In genomic region chr9:129008986-129009583, GRCh38 we compare ENCODE assay signal across 21 cellular contexts. TPM values are rescaled to one million over a fixed set of nuclear protein-coding genes. Genes with fewer than 3 reads are reported as not detected.
DNase-seq lines count a peak whose midpoint lies in the region; FAIRE-seq and TF ChIP-seq lines count a peak whose summit lies in the region.
"Had no signal": no experiment of that assay in that cellular context is flagged by ENCODE, and none has a peak within 500 bp of the region (broad histone marks: within the 10 kb centered on the region; RNA-seq: fewer than 3 reads in every experiment).

No MANE protein-coding gene starts in this region.

- H3K4me1 ChIP-seq in BLaER1 (peaks cover 38% of the 10 kb centered on the region), HEK293 (ENCODE audit: control insufficient read depth, insufficient read depth, low read length) (no peaks in the 10 kb centered on the region), hepatocyte (ENCODE audit: insufficient read depth) (no peaks in the 10 kb centered on the region), osteoblast (ENCODE audit: insufficient read depth, low read length) (peaks cover 4% of the 10 kb centered on the region)
- H3K4me1 ChIP-seq: A549, SJSA1 had no signal

- H3K79me2 ChIP-seq in hepatocyte (no peaks in the 10 kb centered on the region), osteoblast (ENCODE audit: insufficient read depth, low read length) (no peaks in the 10 kb centered on the region)

- H2AFZ ChIP-seq in hepatocyte, result no peak overlapping the region
- H2AFZ ChIP-seq in osteoblast (ENCODE audit: low read length), result no peak overlapping the region

- no peaks in the 10 kb centered on the region for H3K4me1 Mint-ChIP-seq in activated naive CD8-positive, alpha-beta T cell treated with anti-CD3 and anti-CD28 coated beads for 36 hours
- H3K4me1 Mint-ChIP-seq: B cell had no signal

- no peaks in the 10 kb centered on the region for H3K9me2 ChIP-seq in hepatocyte (replicated peaks; ENCODE audit: insufficient read depth)

- no peak overlapping the region for H3K4me3 Mint-ChIP-seq in activated naive CD8-positive, alpha-beta T cell treated with anti-CD3 and anti-CD28 coated beads for 36 hours
- H3K4me3 Mint-ChIP-seq: B cell; CD4-positive, CD25-positive, alpha-beta regulatory T cell; H9 had no signal

- H3K4me3 ChIP-seq in BLaER1, result no peak overlapping the region
- no peak overlapping the region for H3K4me3 ChIP-seq in HEK293 (ENCODE audit: low read depth, low read length)
- H3K4me3 ChIP-seq in hepatocyte, result no peak overlapping the region
- H3K4me3 ChIP-seq in osteoblast (ENCODE audit: insufficient read depth, low read length), result no peak overlapping the region
- H3K4me3 ChIP-seq: A549, SJSA1 had no signal

- TF ChIP-seq CTCF in HEK293 (tag by site-specific recombination; IDR thresholded peaks at IDR 0.05), result no peak
- no peak for TF ChIP-seq CTCF in hepatocyte (IDR thresholded peaks at IDR 0.05; ENCODE audit: poor library complexity)
- no peak for TF ChIP-seq CTCF in osteoblast (IDR thresholded peaks at IDR 0.05; ENCODE audit: extremely low read depth, low read depth, low read length)

- H3K9me3 Mint-ChIP-seq in activated naive CD8-positive, alpha-beta T cell treated with anti-CD3 and anti-CD28 coated beads for 36 hours, result no peaks in the 10 kb centered on the region
- H3K9me3 Mint-ChIP-seq: CD4-positive, CD25-positive, alpha-beta regulatory T cell; H9 had no signal

- peaks cover 10% of the 10 kb centered on the region for H3K36me3 Mint-ChIP-seq in activated naive CD8-positive, alpha-beta T cell treated with anti-CD3 and anti-CD28 coated beads for 36 hours

- H3K36me3 ChIP-seq in BLaER1, result peaks cover 99% of the 10 kb centered on the region
- H3K36me3 ChIP-seq in HEK293 (ENCODE audit: control insufficient read depth in 2 of 2, insufficient read depth in 1 of 2, low read length in 2 of 2), result peaks cover under 1 to 87% of the 10 kb centered on the region in 2 experiments; a peak in 2 of 3 replicates
- H3K36me3 ChIP-seq in hepatocyte (replicated peaks; ENCODE audit: insufficient read depth, low read depth), result no peaks in the 10 kb centered on the region
- H3K36me3 ChIP-seq in osteoblast (ENCODE audit: insufficient read depth, low read length), result peaks cover 28% of the 10 kb centered on the region

- POLR2A ChIA-PET in HEK293 (lab: Yijun Ruan, JAX), result interaction anchor here (1.5 kb wide), 1 partner anchor 14 kb away, joined by 3 read pairs; no protein-coding TSS in a partner anchor

- H3K4me2 ChIP-seq in BLaER1 (peak overlapping the region; percentile 25), hepatocyte (no peak overlapping the region), osteoblast (ENCODE audit: insufficient read depth, low read length) (no peak overlapping the region)
- H3K4me2 ChIP-seq: A549 had no signal

- DNase-seq in hepatocyte (ENCODE audit: low spot score) (peak; percentile 3), osteoblast (ENCODE audit: insufficient read length, low spot score, missing footprints) (peak; percentile 82), RCC 7860 (ENCODE audit: low spot score) (no peak), NCI-H2171 treated with DMSO at 0.1 percent for 48 hours (lab: John Stamatoyannopoulos, UW) (no peak)
- DNase-seq in activated naive CD8-positive, alpha-beta T cell treated with anti-CD3 and anti-CD28 coated beads for 36 hours, result no peak
- DNase-seq: CD4-positive, CD25-positive, alpha-beta regulatory T cell; DMS 273 treated with DMSO at 0.1 percent for 48 hours; DND-41; H9; KG1; NCI-H1092 treated with DMSO at 0.1 percent for 48 hours; NCI-H1436 treated with DMSO at 0.1 percent for 48 hours; NCI-H2029; NCI-H524; NCI-H774 had no signal

- H3K27ac ChIP-seq in BLaER1 (no peak overlapping the region), HEK293 (ENCODE audit: extremely low read depth, low read depth, low read length) (no peak overlapping the region), hepatocyte (no peak overlapping the region), osteoblast (ENCODE audit: low read depth, low read length) (no peak overlapping the region)
- H3K27ac ChIP-seq: A549, SJSA1 had no signal

- no peaks in the 10 kb centered on the region for H3K27me3 Mint-ChIP-seq in activated naive CD8-positive, alpha-beta T cell treated with anti-CD3 and anti-CD28 coated beads for 36 hours
- H3K27me3 Mint-ChIP-seq: B cell; CD4-positive, CD25-positive, alpha-beta regulatory T cell had no signal

- no peak overlapping the region for H3K9ac ChIP-seq in BLaER1

- H3K9me3 ChIP-seq in BLaER1 (no peaks in the 10 kb centered on the region), HEK293 (ENCODE audit: control insufficient read depth, insufficient read depth, low read depth, low read length) (no peaks in the 10 kb centered on the region), hepatocyte (ENCODE audit: low read depth) (no peaks in the 10 kb centered on the region), osteoblast (ENCODE audit: low read depth, low read length) (no peaks in the 10 kb centered on the region)
- H3K9me3 ChIP-seq: A549, SJSA1 had no signal

- H3K27ac Mint-ChIP-seq in activated naive CD8-positive, alpha-beta T cell treated with anti-CD3 and anti-CD28 coated beads for 36 hours, result no peak overlapping the region
- H3K27ac Mint-ChIP-seq: B cell; CD4-positive, CD25-positive, alpha-beta regulatory T cell had no signal

- FAIRE-seq in RCC 7860 (lab: Jason Lieb, UNC), result no peak
- FAIRE-seq: A549, GM12891 had no signal

- CTCF ChIA-PET in HEK293 (lab: Yijun Ruan, JAX), result interaction anchor here (0.7 to 2.6 kb wide), 5 partner anchors 19 to 267 kb away, joined by 3 to 17 read pairs (median 9); partner anchors contain the start of genes MIGA2 and SH3GLB2

- H4K20me1 ChIP-seq in BLaER1 (peaks cover 37% of the 10 kb centered on the region; the same call in 1 of the 2 replicates), hepatocyte (ENCODE audit: insufficient read depth, poor library complexity, severe bottlenecking) (no peaks in the 10 kb centered on the region), osteoblast (ENCODE audit: insufficient read depth, low read length) (peaks cover 3% of the 10 kb centered on the region)

- H3K27me3 ChIP-seq in BLaER1, result no peaks in the 10 kb centered on the region
- no peaks in the 10 kb centered on the region for H3K27me3 ChIP-seq in hepatocyte
- H3K27me3 ChIP-seq in osteoblast (ENCODE audit: insufficient read depth, low read length), result no peaks in the 10 kb centered on the region
- H3K27me3 ChIP-seq: SJSA1 had no signal

- WGBS in hepatocyte (ENCODE audit: low lambda C conversion rate, missing lambda C conversion rate), result 91% methylated on average over 8 of the region's 13 CpGs

TF ChIP-seq in HEK293, 187 proteins besides CTCF, POLR2A, EP300 and RAD21:
- TF ChIP-seq ZFP69B (tag by site-specific recombination; IDR thresholded peaks at IDR 0.05), result peak; percentile 81
- TF ChIP-seq ZNF571 (tag by site-specific recombination; IDR thresholded peaks at IDR 0.05), result no peak
- peak; percentile 78 for TF ChIP-seq ZNF692 (tag by site-specific recombination; IDR thresholded peaks at IDR 0.05)

RNA-seq across cellular contexts. Expression of gene SH3GLB2, which starts 19.0 kb away (rescaled TPM):
- total RNA-seq in hepatocyte, result 68.3 and 85.4 TPM in 2 replicates
- polyA plus RNA-seq in hepatocyte, result 124 and 189 TPM in 2 replicates
- 37.3 and 38.6 TPM in 2 replicates for total RNA-seq in osteoblast
- total RNA-seq in activated naive CD8-positive, alpha-beta T cell treated with anti-CD3 and anti-CD28 coated beads for 36 hours, result 10 to 100 TPM; 42.9 to 46.3 TPM

RNA-seq across cellular contexts. Expression of gene MIGA2, which starts 27.3 kb away (rescaled TPM):
- total RNA-seq in hepatocyte (16.8 and 29.5 TPM in 2 replicates), osteoblast (21.2 and 22.4 TPM in 2 replicates)
- polyA plus RNA-seq in hepatocyte, result 23.4 and 33.3 TPM in 2 replicates
- 10 to 100 TPM; 26.2 to 29.0 TPM for total RNA-seq in activated naive CD8-positive, alpha-beta T cell treated with anti-CD3 and anti-CD28 coated beads for 36 hours

Comparison
In these comparisons a context has a peak if more than half of its experiments do, and no peak if none do; other contexts are left out.
1. DNase-seq: peak in hepatocyte (single experiment) and osteoblast (single experiment); none in RCC 7860 (single experiment), activated naive CD8-positive, alpha-beta T cell treated with anti-CD3 and anti-CD28 coated beads for 36 hours (single experiment) and NCI-H2171 treated with DMSO at 0.1 percent for 48 hours (single experiment).